13 cellular contexts compared by ENCODE assay signal in the genomic region with DNA sequence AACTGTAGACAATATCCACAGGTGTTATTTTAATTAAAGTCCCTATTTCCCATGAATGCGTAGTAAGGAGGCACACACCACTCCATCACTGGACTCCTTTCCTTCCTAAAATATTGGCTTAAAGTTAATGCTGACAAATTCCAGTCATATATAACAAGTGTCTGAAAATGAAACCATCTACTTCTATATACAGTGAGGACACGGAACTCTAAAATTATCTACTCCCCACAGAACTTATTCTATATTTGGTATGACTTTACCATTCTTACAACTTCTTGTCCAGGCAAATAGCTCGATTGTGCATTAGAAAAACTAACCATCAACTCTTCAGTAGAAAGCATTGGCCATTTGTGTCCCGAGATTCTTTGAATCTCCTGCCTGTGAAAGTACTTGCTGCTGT.
DNase-seq lines count a peak whose midpoint lies in the region; ATAC-seq and TF ChIP-seq lines count a peak whose summit lies in the region.
"Had no signal": no experiment of that assay in that cellular context is flagged by ENCODE, and none has a peak within 500 bp of the region (broad histone marks: within the 10 kb centered on the region; RNA-seq: fewer than 3 reads in every experiment).

No MANE protein-coding gene starts in this region.

- POLR2A ChIA-PET in MCF 10A (lab: Yijun Ruan, JAX): no interaction called here

- no peaks in the 10 kb centered on the region for H3K27me3 Mint-ChIP-seq in MCF 10A (ENCODE audit: insufficient read depth, unreplicated experiment)
- H3K27me3 Mint-ChIP-seq: activated CD8-positive, alpha-beta T cell treated with anti-CD3 and anti-CD28 coated beads for 36 hours; effector memory CD8-positive, alpha-beta T cell had no signal

- CTCF ChIA-PET in MCF 10A (lab: Yijun Ruan, JAX): interaction anchor here (0.6 kb wide), 2 partner anchors 249 to 1714 kb away, joined by 3 read pairs; no protein-coding TSS in a partner anchor

- H3K4me3 Mint-ChIP-seq in MCF 10A (ENCODE audit: unreplicated experiment): no peak overlapping the region
- H3K4me3 Mint-ChIP-seq: activated CD8-positive, alpha-beta T cell treated with anti-CD3 and anti-CD28 coated beads for 36 hours; effector memory CD8-positive, alpha-beta T cell; mesothelial cell of epicardium had no signal

- no peaks in the 10 kb centered on the region for H3K36me3 Mint-ChIP-seq in MCF 10A (ENCODE audit: insufficient read depth, unreplicated experiment)
- H3K36me3 Mint-ChIP-seq: mesothelial cell of epicardium had no signal

- intact Hi-C loops in MCF 10A (cut with micrococcal nuclease): no loop called here

- ATAC-seq in GM18867 (IDR thresholded peaks at IDR 0.05; ENCODE audit: unreplicated experiment) (peak; percentile 64), GM21723 (IDR thresholded peaks at IDR 0.05; ENCODE audit: unreplicated experiment) (peak; percentile 68), HG03108 (IDR thresholded peaks at IDR 0.05; ENCODE audit: unreplicated experiment) (peak; percentile 60)
- ATAC-seq: activated CD8-positive, alpha-beta T cell treated with anti-CD3 and anti-CD28 coated beads for 36 hours; effector memory CD8-positive, alpha-beta T cell had no signal

- H3K4me1 Mint-ChIP-seq in MCF 10A (ENCODE audit: insufficient read depth, unreplicated experiment): no peaks in the 10 kb centered on the region

- no peak overlapping the region for H3K27ac Mint-ChIP-seq in MCF 10A (ENCODE audit: low read depth, unreplicated experiment)
- H3K27ac Mint-ChIP-seq: activated CD8-positive, alpha-beta T cell treated with anti-CD3 and anti-CD28 coated beads for 36 hours; mesothelial cell of epicardium had no signal

- no peaks in the 10 kb centered on the region for H3K9me3 Mint-ChIP-seq in MCF 10A (ENCODE audit: unreplicated experiment)
- H3K9me3 Mint-ChIP-seq: activated CD8-positive, alpha-beta T cell treated with anti-CD3 and anti-CD28 coated beads for 36 hours; effector memory CD8-positive, alpha-beta T cell had no signal

- BruUV-seq in MCF 10A (replicated peaks; lab: Mats Ljungman, UMichigan): no TSS peak

- DNase-seq in OCI-M1 (lab: John Stamatoyannopoulos, UW) (peak; percentile 51), MCF 10A (ENCODE audit: unreplicated experiment) (no peak), NCI-H2107 treated with DMSO at 0.1 percent for 48 hours (lab: John Stamatoyannopoulos, UW; ENCODE audit: unreplicated experiment) (no peak), NCI-H82 (lab: John Stamatoyannopoulos, UW) (no peak)
- no peak for DNase-seq in stimulated activated CD4-positive, alpha-beta T cell treated with anti-CD3 and anti-CD28 coated beads, Interleukin-2, amount 100 ng/mL, for 24 hours
- DNase-seq: activated CD8-positive, alpha-beta T cell treated with anti-CD3 and anti-CD28 coated beads for 36 hours; effector memory CD8-positive, alpha-beta T cell; NCI-H1436 treated with DMSO at 0.1 percent for 48 hours; SJCRH30 had no signal

- TF ChIP-seq CTCF in MCF 10A (IDR thresholded peaks at IDR 0.05; ENCODE audit: unreplicated experiment): no peak
